In genomic region chr7:73700581-73701134, GRCh38 we compare ENCODE assay signal across 16 cellular contexts. TPM values are rescaled to one million over a fixed set of nuclear protein-coding genes. Genes with fewer than 3 reads are reported as not detected.
DNase-seq lines count a peak whose midpoint lies in the region; ATAC-seq, FAIRE-seq and TF ChIP-seq lines count a peak whose summit lies in the region.
"Had no signal": no experiment of that assay in that cellular context is flagged by ENCODE, and none has a peak within 500 bp of the region (broad histone marks: within the 10 kb centered on the region; RNA-seq: fewer than 3 reads in every experiment).

No MANE protein-coding gene starts in this region.

- H2BK5ac ChIP-seq in neuronal stem cell (ENCODE audit: low read length), result no peak overlapping the region

- H3K4me2 ChIP-seq in SK-N-SH (no peak overlapping the region), K562 (ENCODE audit: insufficient read depth, low read length) (no peak overlapping the region), neuronal stem cell (ENCODE audit: insufficient read depth, low read length, poor library complexity, severe bottlenecking) (no peak overlapping the region)

- intact Hi-C loops in Panc1 (cut with micrococcal nuclease; ENCODE audit: unreplicated experiment), result no loop called here
- intact Hi-C loops in K562 (cut with micrococcal nuclease), result loop anchor here (1.0 kb wide), 1 partner anchor 25 kb away; no protein-coding TSS in a partner anchor

- peaks cover 0 to 16% of the 10 kb centered on the region in 2 experiments; a peak in 3 of 4 replicates for H3K4me1 ChIP-seq in SK-N-SH (ENCODE audit: control insufficient read depth in 1 of 2, insufficient read depth in 2 of 2, low read depth in 1 of 2, low read length in 1 of 2)
- peaks cover 60% of the 10 kb centered on the region for H3K4me1 ChIP-seq in Panc1 (ENCODE audit: control insufficient read depth, insufficient read depth, low read length)
- H3K4me1 ChIP-seq in K562 (replicated peaks in 1 of 2; ENCODE audit: control insufficient read depth in 2 of 2, insufficient read depth in 2 of 2, low read length in 2 of 2), result peaks cover 9 to 51% of the 10 kb centered on the region in 2 experiments; a peak in 4 of 5 replicates
- peaks cover 7 to 13% of the 10 kb centered on the region in 2 donors for H3K4me1 ChIP-seq in neuronal stem cell (ENCODE audit: control insufficient read depth in 2 of 2, insufficient read depth in 1 of 2, low read depth in 1 of 2, low read length in 2 of 2)
- H3K4me1 ChIP-seq: HAP-1 had no signal

- no peak overlapping the region for H3K4ac ChIP-seq in neuronal stem cell (ENCODE audit: low read length)

- no peak overlapping the region for H4K91ac ChIP-seq in neuronal stem cell (ENCODE audit: low read depth, low read length, poor library complexity)

- no peak overlapping the region for H3K9ac ChIP-seq in SK-N-SH
- H3K9ac ChIP-seq in K562 (ENCODE audit: insufficient read depth in 1 of 2, low read depth in 2 of 2, low read length in 2 of 2), result 0 out of 4 replicates have a peak overlapping the region, but pooled peaks of 1 of the 2 experiments have one; percentile 13
- H3K9ac ChIP-seq in neuronal stem cell (ENCODE audit: low read depth, low read length, poor library complexity), result no peak overlapping the region

- DNase-seq in SK-N-SH (peak; percentile 46), Panc1 (ENCODE audit: low read depth, low spot score) (no peak), K562 (ENCODE audit: extremely low read depth in 1 of 4, low spot score in 3 of 4) (no peak), neuronal stem cell (ENCODE audit: low spot score) (no peak), NCI-H69 (lab: John Stamatoyannopoulos, UW) (no peak)
- DNase-seq in activated CD4-positive, alpha-beta T cell treated with anti-CD3 and anti-CD28 coated beads for 48 hours, result no peak
- DNase-seq: 8988T; C1 segment of cervical spinal cord; CD4-positive, alpha-beta T cell; GOT3; HFFc6 had no signal

- POLR2A ChIA-PET in SK-N-SH (lab: Yijun Ruan, JAX) (interaction anchor here (0.9 kb wide), 1 partner anchor 8 kb away, joined by 3 read pairs; no protein-coding TSS in a partner anchor), Panc1 (lab: Charles Lee) (interaction anchor here (0.7 kb wide), 1 partner anchor 728 kb away, joined by 5 read pairs; no protein-coding TSS in a partner anchor), K562 (lab: Yijun Ruan, JAX) (interaction anchor here (0.5 to 2.3 kb wide), 7 partner anchors 10 to 180 kb away, joined by 3 to 10 read pairs (median 3); partner anchors contain the start of gene VPS37D)

- WGBS in SK-N-SH (ENCODE audit: low lambda C conversion rate), result 86% methylated on average over 15 of the region's 15 CpGs
- 75% methylated on average over 14 of the region's 15 CpGs for WGBS in K562 (ENCODE audit: insufficient coverage, low coverage, missing lambda C conversion rate)
- WGBS in neuronal stem cell (ENCODE audit: extremely low coverage in 2 of 2, insufficient read length in 2 of 2, insufficient replicate concordance in 1 of 2), 2 donors, result no CpG with 5 or more reads among the region's 15 CpGs

- no peak overlapping the region for H2BK120ac ChIP-seq in neuronal stem cell (ENCODE audit: low read depth, low read length)

- no peak for FAIRE-seq in K562 (lab: Jason Lieb, UNC)
- FAIRE-seq: GM12891 had no signal

- TF ChIP-seq CTCF in SK-N-SH (IDR thresholded peaks at IDR 0.05) (no peak), Panc1 (IDR thresholded peaks at IDR 0.05) (no peak), K562 (IDR thresholded peaks at IDR 0.05 in 2 of 3, conservative IDR thresholded peaks at IDR 0.05 in 1 of 3; ENCODE audit: insufficient read depth in 2 of 3, low read depth in 1 of 3, low read length in 3 of 3) (no peak)

- H3K14ac ChIP-seq in neuronal stem cell (ENCODE audit: low read length), result no peak overlapping the region

- no peak overlapping the region for H4K8ac ChIP-seq in neuronal stem cell (ENCODE audit: low read depth, low read length)

- no peaks in the 10 kb centered on the region for H3K9me2 ChIP-seq in SK-N-SH

- H3K9me1 ChIP-seq in K562 (ENCODE audit: control insufficient read depth, insufficient read depth, low read length), result no peaks in the 10 kb centered on the region

- H4K20me1 ChIP-seq in SK-N-SH (ENCODE audit: insufficient read depth) (peaks cover 16% of the 10 kb centered on the region; the same call in 1 of the 2 replicates), K562 (replicated peaks; ENCODE audit: control insufficient read depth, insufficient read depth, low read length) (peaks cover 24% of the 10 kb centered on the region)

- no peak for TF ChIP-seq RAD21 in SK-N-SH (IDR thresholded peaks at IDR 0.05; ENCODE audit: low read length)
- no peak for TF ChIP-seq RAD21 in K562 (CRISPR knock-in tag; conservative IDR thresholded peaks at IDR 0.05 in 1 of 2, IDR thresholded peaks at IDR 0.05 in 1 of 2)

- H2AFZ ChIP-seq in SK-N-SH (ENCODE audit: low read depth) (no peak overlapping the region), K562 (ENCODE audit: low read depth, low read length) (no peak overlapping the region), neuronal stem cell (ENCODE audit: low read length) (no peak overlapping the region)

- TF ChIP-seq EP300 in SK-N-SH (IDR thresholded peaks at IDR 0.05; ENCODE audit: borderline replicate concordance in 1 of 2, low read depth in 1 of 2, low read length in 1 of 2), result no peak
- no peak for TF ChIP-seq EP300 in K562 (IDR thresholded peaks at IDR 0.05; ENCODE audit: low read length)

- CTCF ChIA-PET in SK-N-SH (lab: Yijun Ruan, JAX), result interaction anchor here (0.8 to 8.8 kb wide), 19 partner anchors 9 to 249 kb away, joined by 3 to 70 read pairs (median 5); partner anchors contain the start of genes BUD23, DNAJC30, STX1A and VPS37D
- CTCF ChIA-PET in Panc1 (lab: Charles Lee), result interaction anchor here (0.6 to 1.5 kb wide), 6 partner anchors 17 to 87 kb away, joined by 3 to 9 read pairs (median 4); no protein-coding TSS in a partner anchor
- CTCF ChIA-PET in K562 (lab: Yijun Ruan, JAX; ENCODE audit: low intra/inter-chr PET ratio), result no interaction called here

- TF ChIP-seq POLR2A in K562 (conservative IDR thresholded peaks at IDR 0.05), result 0 out of 2 replicates have a peak, but pooled peaks have one; percentile 9

- H3K27ac ChIP-seq in SK-N-SH (ENCODE audit: low read depth in 2 of 2, low read length in 1 of 2) (no peak overlapping the region), Panc1 (ENCODE audit: low read length) (peak overlapping the region; percentile 80), K562 (ENCODE audit: extremely low read depth, low read depth, low read length) (no peak overlapping the region), neuronal stem cell (replicated peaks; ENCODE audit: low read length) (no peak overlapping the region)
- H3K27ac ChIP-seq: HL-60 had no signal

- no peaks in the 10 kb centered on the region for H3K9me3 ChIP-seq in SK-N-SH
- H3K9me3 ChIP-seq in Panc1 (ENCODE audit: control insufficient read depth, insufficient read depth, low read depth, low read length), result no peaks in the 10 kb centered on the region
- no peaks in the 10 kb centered on the region for H3K9me3 ChIP-seq in K562 (replicated peaks; ENCODE audit: control insufficient read depth, insufficient read depth, low read depth, low read length)
- H3K9me3 ChIP-seq in neuronal stem cell (replicated peaks in 1 of 2; ENCODE audit: control insufficient read depth in 2 of 2, insufficient read depth in 1 of 2, low read depth in 1 of 2, low read length in 2 of 2), result no peaks in the 10 kb centered on the region
- H3K9me3 ChIP-seq: HAP-1 had no signal

- peaks cover 42% of the 10 kb centered on the region for H3F3A ChIP-seq in SK-N-SH (replicated peaks; ENCODE audit: insufficient read depth)

- no peak overlapping the region for H2BK12ac ChIP-seq in neuronal stem cell (ENCODE audit: low read length)

- no peak overlapping the region for H2BK15ac ChIP-seq in neuronal stem cell (ENCODE audit: low read length)

- H2AK5ac ChIP-seq in neuronal stem cell (ENCODE audit: low read depth, low read length), result peak overlapping the region; percentile 5

- H3K18ac ChIP-seq in neuronal stem cell (ENCODE audit: low read length), result no peak overlapping the region

- no peaks in the 10 kb centered on the region for H3K79me1 ChIP-seq in neuronal stem cell (ENCODE audit: low read depth, low read length)

- H3K36me3 ChIP-seq in SK-N-SH (replicated peaks in 1 of 2; ENCODE audit: control insufficient read depth in 1 of 2, insufficient read depth in 2 of 2, low read length in 1 of 2) (peaks cover 31 to 68% of the 10 kb centered on the region in 2 experiments), Panc1 (ENCODE audit: control insufficient read depth, insufficient read depth, low read length) (no peaks in the 10 kb centered on the region; the same call in none of the 2 replicates), K562 (ENCODE audit: control insufficient read depth, insufficient read depth, low read length) (peaks cover 63% of the 10 kb centered on the region; the same call in 2 of the 3 replicates), neuronal stem cell (replicated peaks in 1 of 2; ENCODE audit: control insufficient read depth in 2 of 2, insufficient read depth in 2 of 2, low read length in 2 of 2) (peaks cover 33 to 61% of the 10 kb centered on the region in 2 donors)

- H3K4me3 ChIP-seq in SK-N-SH (ENCODE audit: low read depth in 2 of 2, low read length in 1 of 2), result no peak overlapping the region
- H3K4me3 ChIP-seq in Panc1 (ENCODE audit: low read depth in 2 of 2, low read length in 2 of 2), result no peak overlapping the region
- no peak overlapping the region for H3K4me3 ChIP-seq in K562
- no peak overlapping the region for H3K4me3 ChIP-seq in neuronal stem cell (ENCODE audit: low read length in 2 of 2)
- H3K4me3 ChIP-seq: HAP-1 had no signal

- H3K27me3 ChIP-seq in SK-N-SH (ENCODE audit: insufficient read depth), result no peaks in the 10 kb centered on the region
- no peaks in the 10 kb centered on the region for H3K27me3 ChIP-seq in Panc1 (ENCODE audit: control insufficient read depth, insufficient read depth, low read length)
- no peaks in the 10 kb centered on the region; a peak in 1 of 5 replicates for H3K27me3 ChIP-seq in K562 (ENCODE audit: control insufficient read depth in 2 of 2, insufficient read depth in 2 of 2, low read length in 2 of 2)
- H3K27me3 ChIP-seq in neuronal stem cell (ENCODE audit: control insufficient read depth in 3 of 3, insufficient read depth in 3 of 3, low read depth in 1 of 3, low read length in 3 of 3), result no peaks in the 10 kb centered on the region

- H3K79me2 ChIP-seq in SK-N-SH (ENCODE audit: insufficient read depth) (peaks cover 12% of the 10 kb centered on the region; the same call in 1 of the 2 replicates), K562 (ENCODE audit: control insufficient read depth, insufficient read depth, low read length) (no peaks in the 10 kb centered on the region)

- in situ Hi-C loops in Panc1 (cut with HindIII; ENCODE audit: low pct_unique_long_range_greater_than_20kb, low sequenced_read_pairs) (no loop called here), K562 (cut with MboI) (no loop called here)

- BruUV-seq in Panc1 (replicated peaks; lab: Mats Ljungman, UMichigan) (no TSS peak), K562 (replicated peaks; lab: Mats Ljungman, UMichigan) (no TSS peak)

- no peak overlapping the region for H3K23ac ChIP-seq in neuronal stem cell (ENCODE audit: low read depth, low read length, poor library complexity)

- ATAC-seq in SK-N-SH treated with all-trans-retinoic acid at 6 μM for 48 hours, result no peak
- ATAC-seq in Panc1, result no peak
- no peak for ATAC-seq in K562
- ATAC-seq in GM21529 (IDR thresholded peaks at IDR 0.05; ENCODE audit: unreplicated experiment), result no peak

RNA-seq across cellular contexts. Expression of gene BUD23, which starts 17.3 kb away (rescaled TPM):
- polyA plus RNA-seq in SK-N-SH (2012; rRNA removed) (174 and 206 TPM in 2 replicates), K562 (2011; rRNA removed) (115 and 168 TPM in 2 replicates), K562 (2014; fragmentation: Illumina TruSeq; extraction: Trizol) (206 and 216 TPM in 2 replicates), K562 (2014; fragmentation: Nextera tagmentation; extraction: Ambion mirVana) (100 to 1,000 TPM in 1 of 2 experiments, 10 to 100 TPM in 1; 79.5 to 150 TPM), K562 (2014; rRNA removed) (270 and 301 TPM in 2 replicates)
- polyA plus RNA-seq in SK-N-SH (2012; cell fraction: cytosol; rRNA removed), result 167 and 190 TPM in 2 replicates
- polyA plus RNA-seq in SK-N-SH (2012; cell fraction: nucleus; rRNA removed), result 151 and 156 TPM in 2 replicates
- total RNA-seq in Panc1 (2021; ENCODE audit: unreplicated experiment) (124 TPM), K562 (2014; rRNA removed) (170 and 183 TPM in 2 replicates), K562 (2014; rRNA removed; fragmentation: Illumina TruSeq; extraction: Trizol) (117 and 124 TPM in 2 replicates), K562 (2015; rRNA removed; fragmentation: Illumina TruSeq; extraction: Trizol) (123 and 128 TPM in 2 replicates), K562 (2021) (135 and 144 TPM in 2 replicates)
- 228 TPM for polyA plus RNA-seq in Panc1 (2012; ENCODE audit: insufficient read length)
- total RNA-seq in K562 (2011; cell fraction: chromatin; rRNA removed; ENCODE audit: low replicate concordance), result 117 and 181 TPM in 2 replicates
- 113 TPM in 2 replicates for total RNA-seq in K562 (2011; cell fraction: nucleolus; rRNA removed)
- 140 and 171 TPM in 2 replicates for total RNA-seq in K562 (2011; cell fraction: nucleoplasm; rRNA removed)
- polyA plus RNA-seq in K562 (2011; cell fraction: cytosol; rRNA removed), result 171 and 217 TPM in 2 replicates
- 88.8 and 118 TPM in 2 replicates for polyA plus RNA-seq in K562 (2011; cell fraction: nucleus; rRNA removed)
- polyA plus RNA-seq in K562 (2012), result 99.9 and 166 TPM in 2 replicates
- polyA minus RNA-seq in K562 (2011; rRNA and poly(A)+ RNA removed), result 64.3 and 80.9 TPM in 2 replicates
- polyA minus RNA-seq in K562 (2011; cell fraction: cytosol; rRNA and poly(A)+ RNA removed), result 39.0 and 45.1 TPM in 2 replicates
- polyA minus RNA-seq in K562 (2011; cell fraction: nucleus; rRNA and poly(A)+ RNA removed), result 19.1 and 20.2 TPM in 2 replicates
- polyA plus RNA-seq in neuronal stem cell (2013, experiment 1 of 2), result 69.9 TPM
- polyA plus RNA-seq in neuronal stem cell (2013, experiment 2 of 2), result 73.3 TPM

RNA-seq across cellular contexts. Expression of gene DNAJC30, which starts 17.4 kb away (rescaled TPM):
- polyA plus RNA-seq in SK-N-SH (2012; rRNA removed) (10.6 and 11.0 TPM in 2 replicates), K562 (2011; rRNA removed) (2.0 and 3.7 TPM in 2 replicates), K562 (2014; fragmentation: Illumina TruSeq; extraction: Trizol) (4.6 and 6.4 TPM in 2 replicates), K562 (2014; fragmentation: Nextera tagmentation; extraction: Ambion mirVana) (1 to 10 TPM; 1.1 to 1.4 TPM), K562 (2014; rRNA removed) (9.2 and 11.4 TPM in 2 replicates)
- polyA plus RNA-seq in SK-N-SH (2012; cell fraction: cytosol; rRNA removed), result 8.0 and 10.5 TPM in 2 replicates
- 7.5 and 8.0 TPM in 2 replicates for polyA plus RNA-seq in SK-N-SH (2012; cell fraction: nucleus; rRNA removed)
- total RNA-seq in Panc1 (2021; ENCODE audit: unreplicated experiment) (11.1 TPM), K562 (2014; rRNA removed) (6.9 and 8.6 TPM in 2 replicates), K562 (2014; rRNA removed; fragmentation: Illumina TruSeq; extraction: Trizol) (3.8 and 4.2 TPM in 2 replicates), K562 (2015; rRNA removed; fragmentation: Illumina TruSeq; extraction: Trizol) (4.4 and 4.6 TPM in 2 replicates), K562 (2021) (10.1 and 11.3 TPM in 2 replicates)
- polyA plus RNA-seq in Panc1 (2012; ENCODE audit: insufficient read length), result 6.5 TPM
- 18.6 and 26.1 TPM in 2 replicates for total RNA-seq in K562 (2011; cell fraction: chromatin; rRNA removed; ENCODE audit: low replicate concordance)
- 21.3 and 26.5 TPM in 2 replicates for total RNA-seq in K562 (2011; cell fraction: nucleolus; rRNA removed)
- 23.2 and 25.1 TPM in 2 replicates for total RNA-seq in K562 (2011; cell fraction: nucleoplasm; rRNA removed)
- 3.2 and 14.7 TPM in 2 replicates for polyA plus RNA-seq in K562 (2011; cell fraction: cytosol; rRNA removed)
- polyA plus RNA-seq in K562 (2011; cell fraction: nucleus; rRNA removed), result 4.0 and 7.2 TPM in 2 replicates
- polyA plus RNA-seq in K562 (2012), result 5.5 and 7.0 TPM in 2 replicates
- polyA minus RNA-seq in K562 (2011; rRNA and poly(A)+ RNA removed), result 5.5 and 7.9 TPM in 2 replicates
- polyA minus RNA-seq in K562 (2011; cell fraction: cytosol; rRNA and poly(A)+ RNA removed), result 3.3 and 3.4 TPM in 2 replicates
- 8.8 and 10.3 TPM in 2 replicates for polyA minus RNA-seq in K562 (2011; cell fraction: nucleus; rRNA and poly(A)+ RNA removed)
- polyA plus RNA-seq in neuronal stem cell (2013, experiment 1 of 2), result 3.3 TPM
- 3.4 TPM for polyA plus RNA-seq in neuronal stem cell (2013, experiment 2 of 2)

RNA-seq across cellular contexts. Expression of gene STX1A, which starts 18.8 kb away (rescaled TPM):
- polyA plus RNA-seq in SK-N-SH (2012; rRNA removed) (81.2 and 91.1 TPM in 2 replicates), K562 (2011; rRNA removed) (6.7 and 7.5 TPM in 2 replicates), K562 (2014; fragmentation: Illumina TruSeq; extraction: Trizol) (6.1 and 9.9 TPM in 2 replicates), K562 (2014; fragmentation: Nextera tagmentation; extraction: Ambion mirVana) (under 1 TPM; 0.04 to 0.15 TPM), K562 (2014; rRNA removed) (11.7 and 15.1 TPM in 2 replicates)
- polyA plus RNA-seq in SK-N-SH (2012; cell fraction: cytosol; rRNA removed), result 40.6 and 54.4 TPM in 2 replicates
- polyA plus RNA-seq in SK-N-SH (2012; cell fraction: nucleus; rRNA removed), result 330 and 340 TPM in 2 replicates
- total RNA-seq in Panc1 (2021; ENCODE audit: unreplicated experiment) (80.9 TPM), K562 (2014; rRNA removed) (9.1 and 9.9 TPM in 2 replicates), K562 (2014; rRNA removed; fragmentation: Illumina TruSeq; extraction: Trizol) (2.3 and 3.9 TPM in 2 replicates), K562 (2015; rRNA removed; fragmentation: Illumina TruSeq; extraction: Trizol) (6.3 and 9.6 TPM in 2 replicates), K562 (2021) (8.0 and 8.9 TPM in 2 replicates)
- polyA plus RNA-seq in Panc1 (2012; ENCODE audit: insufficient read length), result 75.5 TPM
- total RNA-seq in K562 (2011; cell fraction: chromatin; rRNA removed; ENCODE audit: low replicate concordance), result 30.3 and 77.9 TPM in 2 replicates
- total RNA-seq in K562 (2011; cell fraction: nucleolus; rRNA removed), result 38.9 and 39.9 TPM in 2 replicates
- 23.4 and 25.5 TPM in 2 replicates for total RNA-seq in K562 (2011; cell fraction: nucleoplasm; rRNA removed)
- 5.7 and 9.2 TPM in 2 replicates for polyA plus RNA-seq in K562 (2011; cell fraction: cytosol; rRNA removed)
- polyA plus RNA-seq in K562 (2011; cell fraction: nucleus; rRNA removed), result 47.5 and 68.0 TPM in 2 replicates
- 7.2 and 8.0 TPM in 2 replicates for polyA plus RNA-seq in K562 (2012)
- 14.4 and 26.2 TPM in 2 replicates for polyA minus RNA-seq in K562 (2011; rRNA and poly(A)+ RNA removed)
- polyA minus RNA-seq in K562 (2011; cell fraction: cytosol; rRNA and poly(A)+ RNA removed), result 6.7 and 8.3 TPM in 2 replicates
- polyA minus RNA-seq in K562 (2011; cell fraction: nucleus; rRNA and poly(A)+ RNA removed), result 9.0 and 13.7 TPM in 2 replicates
- polyA plus RNA-seq in neuronal stem cell (2013, experiment 1 of 2), result 20.3 TPM
- 17.6 TPM for polyA plus RNA-seq in neuronal stem cell (2013, experiment 2 of 2)

RNA-seq across cellular contexts. Expression of gene VPS37D, which starts 33.0 kb away (rescaled TPM):
- 5.7 and 7.4 TPM in 2 replicates for polyA plus RNA-seq in SK-N-SH (2012; rRNA removed)
- 3.7 and 5.9 TPM in 2 replicates for polyA plus RNA-seq in SK-N-SH (2012; cell fraction: cytosol; rRNA removed)
- 5.7 and 10.9 TPM in 2 replicates for polyA plus RNA-seq in SK-N-SH (2012; cell fraction: nucleus; rRNA removed)
- 4.4 TPM for total RNA-seq in Panc1 (2021; ENCODE audit: unreplicated experiment)
- polyA plus RNA-seq in Panc1 (2012; ENCODE audit: insufficient read length), result 6.8 TPM
- 1.3 TPM in 1 of 2 replicates, not detected in the other for total RNA-seq in K562 (2011; cell fraction: chromatin; rRNA removed; ENCODE audit: low replicate concordance)
- total RNA-seq in K562 (2011; cell fraction: nucleolus; rRNA removed), result 0.83 and 1.3 TPM in 2 replicates
- total RNA-seq in K562 (2011; cell fraction: nucleoplasm; rRNA removed), result 0.76 and 0.88 TPM in 2 replicates
- 2.3 and 2.5 TPM in 2 replicates for total RNA-seq in K562 (2014; rRNA removed)
- total RNA-seq in K562 (2014; rRNA removed; fragmentation: Illumina TruSeq; extraction: Trizol), result 0.26 TPM in 1 of 2 replicates, not detected in the other
- total RNA-seq in K562 (2015; rRNA removed; fragmentation: Illumina TruSeq; extraction: Trizol), result 0.25 and 0.38 TPM in 2 replicates
- 1.1 and 1.3 TPM in 2 replicates for total RNA-seq in K562 (2021)
- polyA plus RNA-seq in K562 (2011; rRNA removed), result 0.84 and 1.6 TPM in 2 replicates
- polyA plus RNA-seq in K562 (2011; cell fraction: cytosol; rRNA removed), result 1.8 and 2.7 TPM in 2 replicates
- polyA plus RNA-seq in K562 (2011; cell fraction: nucleus; rRNA removed), result 1.7 TPM in 2 replicates
- polyA plus RNA-seq in K562 (2012), result 0.70 and 2.2 TPM in 2 replicates
- 0.39 and 0.42 TPM in 2 replicates for polyA plus RNA-seq in K562 (2014; fragmentation: Illumina TruSeq; extraction: Trizol)
- polyA plus RNA-seq in K562 (2014; fragmentation: Nextera tagmentation; extraction: Ambion mirVana), result not detected
- polyA plus RNA-seq in K562 (2014; rRNA removed), result 1.3 and 2.1 TPM in 2 replicates
- 0.32 TPM in 1 of 2 replicates, not detected in the other for polyA minus RNA-seq in K562 (2011; rRNA and poly(A)+ RNA removed)
- 1.2 and 1.9 TPM in 2 replicates for polyA minus RNA-seq in K562 (2011; cell fraction: cytosol; rRNA and poly(A)+ RNA removed)
- polyA minus RNA-seq in K562 (2011; cell fraction: nucleus; rRNA and poly(A)+ RNA removed), result 0.27 and 0.33 TPM in 2 replicates
- 20.6 TPM for polyA plus RNA-seq in neuronal stem cell (2013, experiment 1 of 2)
- 19.3 TPM for polyA plus RNA-seq in neuronal stem cell (2013, experiment 2 of 2)

RNA-seq across cellular contexts. Expression of gene ABHD11, which starts 37.9 kb away (rescaled TPM):
- polyA plus RNA-seq in SK-N-SH (2012; rRNA removed) (29.9 and 33.7 TPM in 2 replicates), K562 (2011; rRNA removed) (18.4 and 18.9 TPM in 2 replicates), K562 (2014; fragmentation: Illumina TruSeq; extraction: Trizol) (25.5 and 26.3 TPM in 2 replicates), K562 (2014; fragmentation: Nextera tagmentation; extraction: Ambion mirVana) (1 to 10 TPM; 7.7 to 8.6 TPM), K562 (2014; rRNA removed) (40.7 and 41.7 TPM in 2 replicates)
- polyA plus RNA-seq in SK-N-SH (2012; cell fraction: cytosol; rRNA removed), result 14.8 and 23.2 TPM in 2 replicates
- polyA plus RNA-seq in SK-N-SH (2012; cell fraction: nucleus; rRNA removed), result 32.1 and 34.9 TPM in 2 replicates
- total RNA-seq in Panc1 (2021; ENCODE audit: unreplicated experiment) (54.2 TPM), K562 (2014; rRNA removed) (44.2 and 52.6 TPM in 2 replicates), K562 (2014; rRNA removed; fragmentation: Illumina TruSeq; extraction: Trizol) (11.7 and 13.2 TPM in 2 replicates), K562 (2015; rRNA removed; fragmentation: Illumina TruSeq; extraction: Trizol) (17.5 and 17.9 TPM in 2 replicates), K562 (2021) (32.6 and 37.3 TPM in 2 replicates)
- polyA plus RNA-seq in Panc1 (2012; ENCODE audit: insufficient read length), result 53.1 TPM
- 36.5 and 95.8 TPM in 2 replicates for total RNA-seq in K562 (2011; cell fraction: chromatin; rRNA removed; ENCODE audit: low replicate concordance)
- 87.9 and 90.7 TPM in 2 replicates for total RNA-seq in K562 (2011; cell fraction: nucleolus; rRNA removed)
- total RNA-seq in K562 (2011; cell fraction: nucleoplasm; rRNA removed), result 50.6 and 64.7 TPM in 2 replicates
- polyA plus RNA-seq in K562 (2011; cell fraction: cytosol; rRNA removed), result 22.5 and 50.4 TPM in 2 replicates
- polyA plus RNA-seq in K562 (2011; cell fraction: nucleus; rRNA removed), result 22.8 and 51.7 TPM in 2 replicates
- 24.2 and 35.9 TPM in 2 replicates for polyA plus RNA-seq in K562 (2012)
- 5.8 and 10.2 TPM in 2 replicates for polyA minus RNA-seq in K562 (2011; rRNA and poly(A)+ RNA removed)
- 7.9 and 9.4 TPM in 2 replicates for polyA minus RNA-seq in K562 (2011; cell fraction: cytosol; rRNA and poly(A)+ RNA removed)
- polyA minus RNA-seq in K562 (2011; cell fraction: nucleus; rRNA and poly(A)+ RNA removed), result 33.2 and 40.7 TPM in 2 replicates
- 17.1 TPM for polyA plus RNA-seq in neuronal stem cell (2013, experiment 1 of 2)
- polyA plus RNA-seq in neuronal stem cell (2013, experiment 2 of 2), result 16.7 TPM

Comparison
In these comparisons a context has a peak if more than half of its experiments do, and no peak if none do; other contexts are left out.
1. Of the 27 proteins assayed by ChIP-seq in both K562 and SK-N-SH: peak only in K562: CHD2 and POLR2AphosphoS5; only in SK-N-SH: none; in both: none; in neither: 25.